Comparison of ENCODE assay signal across 8 cellular contexts in genomic region chr19:6108721-6109633, GRCh38.
A peak's percentile ranks its signal among the peaks of the same experiment; 100 is the strongest.
DNase-seq lines count a peak whose midpoint lies in the region; ATAC-seq and TF ChIP-seq lines count a peak whose summit lies in the region.

No MANE protein-coding gene starts in this region.

- no peak for TF ChIP-seq CTCF in AG09309 (IDR thresholded peaks at IDR 0.05; ENCODE audit: control insufficient read depth, insufficient read depth, low read depth, low read length, missing control alignments)

- DNase-seq in AG09309 (ENCODE audit: low read depth) (no peak), HuH-7.5 (ENCODE audit: low spot score) (peak; percentile 47), UCSD-AML1 (lab: John Stamatoyannopoulos, UW; ENCODE audit: unreplicated experiment) (peak; percentile 65), cerebellar cortex (ENCODE audit: low spot score) (peak; percentile 35), kidney tubule cell (ENCODE audit: low spot score) (peak; percentile 44), NK-92 (lab: John Stamatoyannopoulos, UW; ENCODE audit: unreplicated experiment) (no peak)
- peak; percentile 39 for DNase-seq in stimulated activated CD4-positive, alpha-beta T cell treated with anti-CD3 and anti-CD28 coated beads, Interleukin-1b, Interleukin-23, amount 100 ng/mL, for 48 hours

- H3K4me3 ChIP-seq in AG09309 (ENCODE audit: control insufficient read depth, low read depth, low read length), result peak overlapping the region; percentile 78

- no peak for ATAC-seq in GM19324 (IDR thresholded peaks at IDR 0.05; ENCODE audit: low FRiP score, unreplicated experiment)

Comparison
In these comparisons a context has a peak if more than half of its experiments do, and no peak if none do; other contexts are left out.
1. DNase-seq: peak in HuH-7.5 (single experiment), UCSD-AML1 (single experiment), cerebellar cortex (single experiment), kidney tubule cell (single experiment) and stimulated activated CD4-positive, alpha-beta T cell treated with anti-CD3 and anti-CD28 coated beads, Interleukin-1b, Interleukin-23, amount 100 ng/mL, for 48 hours (single experiment); none in AG09309 (single experiment) and NK-92 (single experiment).